ENCODE assay signal across 3 cellular contexts in genomic region chr12:94139816-94140215, GRCh38.
TF ChIP-seq lines count a peak whose summit lies in the region.

No MANE protein-coding gene starts in this region.

TF ChIP-seq in GM23338, 12 proteins besides CTCF, POLR2A, EP300 and RAD21 (continues in another document):
- TF ChIP-seq, protein P1, sequence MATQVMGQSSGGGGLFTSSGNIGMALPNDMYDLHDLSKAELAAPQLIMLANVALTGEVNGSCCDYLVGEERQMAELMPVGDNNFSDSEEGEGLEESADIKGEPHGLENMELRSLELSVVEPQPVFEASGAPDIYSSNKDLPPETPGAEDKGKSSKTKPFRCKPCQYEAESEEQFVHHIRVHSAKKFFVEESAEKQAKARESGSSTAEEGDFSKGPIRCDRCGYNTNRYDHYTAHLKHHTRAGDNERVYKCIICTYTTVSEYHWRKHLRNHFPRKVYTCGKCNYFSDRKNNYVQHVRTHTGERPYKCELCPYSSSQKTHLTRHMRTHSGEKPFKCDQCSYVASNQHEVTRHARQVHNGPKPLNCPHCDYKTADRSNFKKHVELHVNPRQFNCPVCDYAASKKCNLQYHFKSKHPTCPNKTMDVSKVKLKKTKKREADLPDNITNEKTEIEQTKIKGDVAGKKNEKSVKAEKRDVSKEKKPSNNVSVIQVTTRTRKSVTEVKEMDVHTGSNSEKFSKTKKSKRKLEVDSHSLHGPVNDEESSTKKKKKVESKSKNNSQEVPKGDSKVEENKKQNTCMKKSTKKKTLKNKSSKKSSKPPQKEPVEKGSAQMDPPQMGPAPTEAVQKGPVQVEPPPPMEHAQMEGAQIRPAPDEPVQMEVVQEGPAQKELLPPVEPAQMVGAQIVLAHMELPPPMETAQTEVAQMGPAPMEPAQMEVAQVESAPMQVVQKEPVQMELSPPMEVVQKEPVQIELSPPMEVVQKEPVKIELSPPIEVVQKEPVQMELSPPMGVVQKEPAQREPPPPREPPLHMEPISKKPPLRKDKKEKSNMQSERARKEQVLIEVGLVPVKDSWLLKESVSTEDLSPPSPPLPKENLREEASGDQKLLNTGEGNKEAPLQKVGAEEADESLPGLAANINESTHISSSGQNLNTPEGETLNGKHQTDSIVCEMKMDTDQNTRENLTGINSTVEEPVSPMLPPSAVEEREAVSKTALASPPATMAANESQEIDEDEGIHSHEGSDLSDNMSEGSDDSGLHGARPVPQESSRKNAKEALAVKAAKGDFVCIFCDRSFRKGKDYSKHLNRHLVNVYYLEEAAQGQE (IDR thresholded peaks at IDR 0.05; ENCODE audit: unreplicated experiment), result no peak
- TF ChIP-seq NANOG (IDR thresholded peaks at IDR 0.05; ENCODE audit: borderline replicate concordance) (no peak), EZH2 (IDR thresholded peaks at IDR 0.05; ENCODE audit: low read depth, unreplicated experiment) (no peak), STAT1 (IDR thresholded peaks at IDR 0.05; ENCODE audit: unreplicated experiment) (no peak), JUNB (IDR thresholded peaks at IDR 0.05; ENCODE audit: unreplicated experiment) (no peak), ZNF331 (CRISPR knock-in tag; IDR thresholded peaks at IDR 0.05; ENCODE audit: low read depth) (no peak), EZH2phosphoT487 (IDR thresholded peaks at IDR 0.05; ENCODE audit: unreplicated experiment) (no peak), ZNF114 (CRISPR knock-in tag; IDR thresholded peaks at IDR 0.05) (no peak), POLR2AphosphoS5 (IDR thresholded peaks at IDR 0.05; ENCODE audit: low read depth) (no peak), CREB1 (CRISPR knock-in tag; IDR thresholded peaks at IDR 0.05; ENCODE audit: low read depth) (no peak)
- TF ChIP-seq, protein P2, sequence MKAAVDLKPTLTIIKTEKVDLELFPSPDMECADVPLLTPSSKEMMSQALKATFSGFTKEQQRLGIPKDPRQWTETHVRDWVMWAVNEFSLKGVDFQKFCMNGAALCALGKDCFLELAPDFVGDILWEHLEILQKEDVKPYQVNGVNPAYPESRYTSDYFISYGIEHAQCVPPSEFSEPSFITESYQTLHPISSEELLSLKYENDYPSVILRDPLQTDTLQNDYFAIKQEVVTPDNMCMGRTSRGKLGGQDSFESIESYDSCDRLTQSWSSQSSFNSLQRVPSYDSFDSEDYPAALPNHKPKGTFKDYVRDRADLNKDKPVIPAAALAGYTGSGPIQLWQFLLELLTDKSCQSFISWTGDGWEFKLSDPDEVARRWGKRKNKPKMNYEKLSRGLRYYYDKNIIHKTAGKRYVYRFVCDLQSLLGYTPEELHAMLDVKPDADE (IDR thresholded peaks at IDR 0.05), result no peak

TF ChIP-seq in HCT116, 20 proteins besides CTCF, POLR2A, EP300 and RAD21:
- TF ChIP-seq, protein P1 (IDR thresholded peaks at IDR 0.05; ENCODE audit: low read depth), result no peak
- TF ChIP-seq FOSL1 (IDR thresholded peaks at IDR 0.05; ENCODE audit: low read depth), result no peak
- TF ChIP-seq EGR1 (IDR thresholded peaks at IDR 0.05; ENCODE audit: low read depth), result no peak
- TF ChIP-seq ELF1 (IDR thresholded peaks at IDR 0.05; ENCODE audit: borderline replicate concordance, low read depth), result no peak
- no peak for TF ChIP-seq EZH2 (IDR thresholded peaks at IDR 0.05)

TF ChIP-seq in H1, 55 proteins besides CTCF, POLR2A, EP300 and RAD21:
- TF ChIP-seq TEAD4 (IDR thresholded peaks at IDR 0.05; ENCODE audit: low read depth, low read length), result no peak
- TF ChIP-seq NRF1 (IDR thresholded peaks at IDR 0.05; ENCODE audit: low read depth, low read length), result no peak
- TF ChIP-seq BACH1 (IDR thresholded peaks at IDR 0.05; ENCODE audit: low read length), result no peak
- TF ChIP-seq BCL11A (IDR thresholded peaks at IDR 0.05; ENCODE audit: low read depth in 2 of 2, low read length in 2 of 2), result no peak
- no peak for TF ChIP-seq ATF2 (IDR thresholded peaks at IDR 0.05; ENCODE audit: low read length)
- no peak for TF ChIP-seq POU5F1 (IDR thresholded peaks at IDR 0.05; ENCODE audit: low read depth, low read length)
- TF ChIP-seq SP4 (IDR thresholded peaks at IDR 0.05; ENCODE audit: low read length), result no peak
- no peak for TF ChIP-seq RXRA (IDR thresholded peaks at IDR 0.05; ENCODE audit: insufficient read depth, low read depth, low read length)
- no peak for TF ChIP-seq CHD2 (IDR thresholded peaks at IDR 0.05; ENCODE audit: low read length)
- no peak for TF ChIP-seq SP2 (IDR thresholded peaks at IDR 0.05; ENCODE audit: low read length)
- no peak for TF ChIP-seq RFX5 (IDR thresholded peaks at IDR 0.05; ENCODE audit: borderline replicate concordance, low read depth, low read length)
- TF ChIP-seq RBBP5 (IDR thresholded peaks at IDR 0.05; ENCODE audit: borderline replicate concordance, low read depth, low read length), result no peak
- no peak for TF ChIP-seq RNF2 (IDR thresholded peaks at IDR 0.05; ENCODE audit: borderline replicate concordance, low read depth, low read length, missing control alignments, poor library complexity, severe bottlenecking)
- no peak for TF ChIP-seq CHD7 (IDR thresholded peaks at IDR 0.05; ENCODE audit: insufficient replicate concordance, low read length)
- no peak for TF ChIP-seq KDM1A (IDR thresholded peaks at IDR 0.05; ENCODE audit: borderline replicate concordance, low read length)
- TF ChIP-seq JUN (IDR thresholded peaks at IDR 0.05; ENCODE audit: low read depth, low read length), result no peak
TF ChIP-seq in H1: peak in this region for 0.
